In genomic region chr14:69687963-69688649, GRCh38 we compare ENCODE assay signal across 10 cellular contexts.
DNase-seq lines count a peak whose midpoint lies in the region; ATAC-seq lines count a peak whose summit lies in the region.
"Had no signal": no experiment of that assay in that cellular context is flagged by ENCODE, and none has a peak within 500 bp of the region (broad histone marks: within the 10 kb centered on the region; RNA-seq: fewer than 3 reads in every experiment).

No MANE protein-coding gene starts in this region.

- CTCF ChIA-PET in activated CD8-positive, alpha-beta memory T cell treated with anti-CD3 and anti-CD28 coated beads, Interleukin-2, amount 10 ng/mL, durations not matched to agents 7 days and 5 days (lab: Charles Lee) = interaction anchor here (1.0 to 2.4 kb wide), 4 partner anchors 11 to 22 kb away, joined by 3 to 7 read pairs (median 4); no protein-coding TSS in a partner anchor

- peak overlapping the region; percentile 66 for H3K27ac ChIP-seq in substantia nigra (ENCODE audit: low read depth, low read length, poor library complexity, severe bottlenecking)

- peaks cover 32% of the 10 kb centered on the region for H3K36me3 Mint-ChIP-seq in activated CD8-positive, alpha-beta memory T cell treated with anti-CD3 and anti-CD28 coated beads, Interleukin-2, amount 10 ng/mL, durations not matched to agents 7 days and 5 days

- no peak overlapping the region for H3K4me3 Mint-ChIP-seq in activated CD8-positive, alpha-beta memory T cell treated with anti-CD3 and anti-CD28 coated beads, Interleukin-2, amount 10 ng/mL, durations not matched to agents 7 days and 5 days

- no peak for DNase-seq in activated CD8-positive, alpha-beta memory T cell treated with anti-CD3 and anti-CD28 coated beads, Interleukin-2, amount 10 ng/mL, durations not matched to agents 7 days and 5 days
- no peak for DNase-seq in activated CD8-positive, alpha-beta memory T cell treated with anti-CD3 and anti-CD28 coated beads for 24 hours
- DNase-seq in NCI-H526 (lab: John Stamatoyannopoulos, UW) (peak; percentile 89 to 90), hippocampal formation (lab: John Stamatoyannopoulos, UW) (peak; percentile 64 to 71), substantia nigra (lab: John Stamatoyannopoulos, UW) (peak in 37 of 49 donors; percentile 18 to 88 (median 53)), NCI-H510A (lab: John Stamatoyannopoulos, UW) (no peak)
- DNase-seq in effector CD4-positive, alpha-beta T cell = no peak
- DNase-seq: GDM1, heart right ventricle had no signal

- no peak for ATAC-seq in activated CD8-positive, alpha-beta memory T cell treated with anti-CD3 and anti-CD28 coated beads, Interleukin-2, amount 10 ng/mL, durations not matched to agents 7 days and 5 days
- no peak for ATAC-seq in HG02885 (IDR thresholded peaks at IDR 0.05; ENCODE audit: poor library complexity, unreplicated experiment)
- ATAC-seq: heart right ventricle had no signal

- no peaks in the 10 kb centered on the region for H3K27me3 Mint-ChIP-seq in activated CD8-positive, alpha-beta memory T cell treated with anti-CD3 and anti-CD28 coated beads, Interleukin-2, amount 10 ng/mL, durations not matched to agents 7 days and 5 days

- peak overlapping the region; percentile 40 for H3K27ac Mint-ChIP-seq in activated CD8-positive, alpha-beta memory T cell treated with anti-CD3 and anti-CD28 coated beads, Interleukin-2, amount 10 ng/mL, durations not matched to agents 7 days and 5 days

- H3K9me3 Mint-ChIP-seq in activated CD8-positive, alpha-beta memory T cell treated with anti-CD3 and anti-CD28 coated beads, Interleukin-2, amount 10 ng/mL, durations not matched to agents 7 days and 5 days (ENCODE audit: low read depth) = no peaks in the 10 kb centered on the region

- peaks cover 79% of the 10 kb centered on the region for H3K4me1 Mint-ChIP-seq in activated CD8-positive, alpha-beta memory T cell treated with anti-CD3 and anti-CD28 coated beads, Interleukin-2, amount 10 ng/mL, durations not matched to agents 7 days and 5 days

Comparison
In these comparisons a context has a peak if more than half of its experiments do, and no peak if none do; other contexts are left out.
1. DNase-seq: peak in NCI-H526 (2 of 2), hippocampal formation (2 of 2) and substantia nigra (37 of 49); none in activated CD8-positive, alpha-beta memory T cell treated with anti-CD3 and anti-CD28 coated beads, Interleukin-2, amount 10 ng/mL, durations not matched to agents 7 days and 5 days (single experiment), activated CD8-positive, alpha-beta memory T cell treated with anti-CD3 and anti-CD28 coated beads for 24 hours (single experiment), effector CD4-positive, alpha-beta T cell (single experiment) and NCI-H510A (single experiment).